Comparison of ENCODE assay signal across 7 cellular contexts in the genomic region with DNA sequence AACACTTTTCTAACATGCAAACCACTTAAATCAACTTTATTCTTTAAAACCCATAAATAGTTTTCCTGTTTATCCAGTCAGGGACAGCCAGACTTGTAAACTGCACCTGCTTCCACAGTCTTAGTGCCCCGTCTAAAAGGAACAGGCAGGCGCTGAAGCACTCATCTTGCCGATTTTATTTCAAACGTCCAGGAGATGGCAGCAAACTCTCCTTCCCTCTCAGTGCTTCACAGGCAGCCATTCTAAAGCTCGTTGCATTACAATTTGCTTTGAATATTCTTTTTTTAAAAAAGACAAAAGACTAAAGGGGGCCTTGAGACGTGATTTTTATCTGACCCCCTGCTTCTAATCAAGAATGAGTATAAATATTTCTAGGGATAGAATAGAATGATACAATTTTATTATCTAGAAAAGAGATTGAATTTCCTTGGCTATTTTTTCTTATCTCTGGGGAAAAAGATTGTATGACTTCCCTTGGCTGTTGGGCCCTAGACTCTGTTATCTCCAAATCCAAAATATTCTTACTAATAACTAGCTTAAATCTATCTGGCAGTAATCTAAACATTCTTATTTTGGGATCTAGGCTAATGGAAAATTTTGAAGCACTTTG.
DNase-seq lines count a peak whose midpoint lies in the region; ATAC-seq, FAIRE-seq and TF ChIP-seq lines count a peak whose summit lies in the region.

No MANE protein-coding gene starts in this region.

- 0 to 2% methylated on average over 6 of the region's 6 CpGs for WGBS in GM23248 (ENCODE audit: low coverage in 1 of 2, low lambda C conversion rate in 2 of 2, missing lambda C conversion rate in 2 of 2), 2 experiments

- H2AFZ ChIP-seq in GM23248, result peak overlapping the region; percentile 81
- peak overlapping the region; percentile 43 for H2AFZ ChIP-seq in KMS-11 (ENCODE audit: low read depth)

- H3K4me2 ChIP-seq in GM23248 (ENCODE audit: unreplicated experiment), result peak overlapping the region; percentile 19
- H3K4me2 ChIP-seq in KMS-11, result peak overlapping the region; percentile 6; the same call in 1 of the 2 replicates

- peak; percentile 74 for ATAC-seq in Right ventricle myocardium superior (ENCODE audit: poor library complexity)

- no peaks in the 10 kb centered on the region for H3K79me2 ChIP-seq in GM23248 (ENCODE audit: insufficient read depth)
- no peaks in the 10 kb centered on the region for H3K79me2 ChIP-seq in KMS-11 (ENCODE audit: insufficient read depth, low read depth)

- peaks cover 62% of the 10 kb centered on the region for H3K4me1 ChIP-seq in GM23248 (ENCODE audit: insufficient read depth)
- no peaks in the 10 kb centered on the region for H3K4me1 ChIP-seq in KMS-11 (ENCODE audit: low read depth, poor library complexity, severe bottlenecking)

- CTCF ChIA-PET in GM10248 (lab: Yijun Ruan, JAX), result interaction anchor here (0.6 to 10.2 kb wide), 14 partner anchors 8 to 586 kb away, joined by 3 to 103 read pairs (median 4); partner anchors contain the start of gene PDE5A

- no peaks in the 10 kb centered on the region for H4K20me1 ChIP-seq in GM23248 (ENCODE audit: insufficient read depth)
- H4K20me1 ChIP-seq in KMS-11 (ENCODE audit: insufficient read depth), result no peaks in the 10 kb centered on the region

- H3K4me3 ChIP-seq in GM23248, result 0 out of 2 replicates have a peak overlapping the region, but pooled peaks have one; percentile 20
- H3K4me3 ChIP-seq in KMS-11 (IDR thresholded peaks at IDR 0.05; ENCODE audit: insufficient read depth, low read depth, low read length), result no peak overlapping the region

- H3K27me3 ChIP-seq in GM23248 (replicated peaks; ENCODE audit: insufficient read depth) (no peaks in the 10 kb centered on the region), KMS-11 (ENCODE audit: insufficient read depth, low read depth) (no peaks in the 10 kb centered on the region)

- TF ChIP-seq CTCF in GM10248 (IDR thresholded peaks at IDR 0.05; ENCODE audit: control extremely low read depth, extremely low read depth, low read depth, missing control alignments) (peak; percentile 45), KMS-11 (conservative IDR thresholded peaks at IDR 0.05; ENCODE audit: low read depth, low read length) (peak; percentile 78)

- FAIRE-seq in RCC 7860 (lab: Jason Lieb, UNC), result peak; percentile 57

- no peaks in the 10 kb centered on the region for H3K36me3 ChIP-seq in GM23248 (ENCODE audit: low read depth)
- no peaks in the 10 kb centered on the region for H3K36me3 ChIP-seq in KMS-11 (ENCODE audit: insufficient read depth)

- intact Hi-C loops in Right ventricle myocardium superior (cut with DNase I), result loop anchor here (5.0 to 10.0 kb wide), 4 partner anchors 57 to 245 kb away; partner anchors contain the start of genes MYOZ2 and USP53

- H3K9ac ChIP-seq in GM23248, result peak overlapping the region; percentile 16; the same call in 1 of the 2 replicates
- H3K9ac ChIP-seq in KMS-11, result no peak overlapping the region

- DNase-seq in GM10248 (ENCODE audit: extremely low spot score), result peak; percentile 65
- peak; percentile 82 for DNase-seq in GM23248
- DNase-seq in RCC 7860 (ENCODE audit: low spot score), result peak; percentile 31
- DNase-seq in activated gamma-delta T cell treated with anti-CD3 and anti-CD28 coated beads, Interleukin-2, amount 50 U/mL, for 16 hours (ENCODE audit: low read depth), result peak; percentile 22
- no peak for DNase-seq in Right ventricle myocardium superior
- DNase-seq in renal cortical epithelial cell (ENCODE audit: low read depth), result peak; percentile 79

- H3K9me2 ChIP-seq in GM23248 (ENCODE audit: insufficient read depth), result no peaks in the 10 kb centered on the region

- in situ Hi-C loops in GM23248 (cut with MboI), result loop anchor here (25.0 kb wide), 1 partner anchor 105 kb away; no protein-coding TSS in a partner anchor

- H3F3A ChIP-seq in GM23248 (ENCODE audit: insufficient read depth), result peaks cover 46% of the 10 kb centered on the region

- no peaks in the 10 kb centered on the region for H3K9me3 ChIP-seq in GM23248 (ENCODE audit: low read depth)

- peak overlapping the region; percentile 86; the same call in 1 of the 2 replicates for H3K27ac ChIP-seq in GM23248
- H3K27ac ChIP-seq in KMS-11, result no peak overlapping the region

- POLR2A ChIA-PET in GM10248 (lab: Yijun Ruan, JAX), result no interaction called here
